In the genomic region with DNA sequence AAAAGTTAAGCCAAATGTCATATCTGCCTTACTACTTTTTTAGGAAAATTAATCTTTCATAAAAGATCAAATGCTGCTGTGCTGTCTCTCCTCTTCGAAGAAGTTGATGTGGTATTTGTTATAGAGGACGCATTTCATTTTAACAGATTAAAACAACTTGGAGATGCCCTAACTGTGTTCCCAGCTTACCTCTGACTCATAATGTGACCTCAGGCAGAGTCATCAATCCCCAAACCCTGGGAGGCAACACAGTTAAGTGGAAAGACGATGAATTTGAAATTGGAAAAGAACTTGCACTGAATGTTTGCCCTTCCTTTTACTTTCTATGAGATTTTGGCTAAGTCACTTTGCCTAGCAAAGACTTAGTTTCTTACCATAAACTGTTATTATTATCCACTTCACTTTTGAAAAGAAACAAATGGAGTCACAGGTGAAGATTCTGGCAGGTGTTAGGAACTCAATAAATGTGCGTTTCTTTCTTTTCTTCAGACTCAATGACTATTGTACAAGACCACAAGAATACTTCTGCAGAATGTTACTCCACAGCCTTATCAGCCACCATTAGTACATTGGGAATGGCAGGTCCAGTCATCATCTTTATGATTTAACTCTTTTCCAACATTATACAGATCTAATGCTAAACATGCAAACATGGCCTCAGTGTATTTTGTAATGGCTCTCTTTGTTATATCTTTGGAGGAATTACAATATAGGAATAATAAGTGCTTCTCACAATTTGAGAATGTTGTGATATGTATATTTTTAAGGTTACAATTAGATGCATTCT, we compare ENCODE assay signal across 18 cellular contexts.
DNase-seq lines count a peak whose midpoint lies in the region; TF ChIP-seq lines count a peak whose summit lies in the region.
"Had no signal": no experiment of that assay in that cellular context is flagged by ENCODE, and none has a peak within 500 bp of the region (broad histone marks: within the 10 kb centered on the region; RNA-seq: fewer than 3 reads in every experiment).

No MANE protein-coding gene starts in this region.

- intact Hi-C loops in posterior cingulate gyrus (cut with DNase I), result no loop called here

- DNase-seq in ACHN (peak; percentile 11), HS-27A (ENCODE audit: low read depth) (peak; percentile 8), astrocyte of the cerebellum (ENCODE audit: low read depth) (peak; percentile 51), iris pigment epithelial cell (ENCODE audit: low read depth) (peak; percentile 70), posterior cingulate gyrus (no peak), DMS114 treated with DMSO at 0.1 percent for 48 hours (lab: John Stamatoyannopoulos, UW; ENCODE audit: unreplicated experiment) (no peak)
- DNase-seq in activated CD8-positive, alpha-beta memory T cell treated with anti-CD3 and anti-CD28 coated beads for 24 hours, result no peak
- no peak for DNase-seq in activated CD4-positive, alpha-beta T cell treated with anti-CD3 and anti-CD28 coated beads for 1 hour
- DNase-seq: activated CD4-positive, alpha-beta T cell treated with anti-CD3 and anti-CD28 coated beads for 4 hours; activated T-cell treated with anti-CD3 and anti-CD28 coated beads, Interleukin-2, amount 50 U/mL, for 1 hour; AML-193; DND-41; gastrocnemius medialis; immature natural killer cell; NCI-H1105 treated with DMSO at 0.1 percent for 48 hours; NCI-H510A; nucleus accumbens; OCI-M1 had no signal

- TF ChIP-seq CTCF in astrocyte of the cerebellum (IDR thresholded peaks at IDR 0.05; ENCODE audit: low read depth, low read length, missing control alignments), result no peak

- no peak overlapping the region for H3K4me3 ChIP-seq in astrocyte of the cerebellum (ENCODE audit: low read depth, low read length)
- H3K4me3 ChIP-seq: gastrocnemius medialis had no signal

- in situ Hi-C loops in ACHN (cut with HindIII; ENCODE audit: low pct_ligation_motif_present, low pct_unique_long_range_greater_than_20kb, low sequenced_read_pairs) (no loop called here), astrocyte of the cerebellum (cut with HindIII; ENCODE audit: low sequenced_read_pairs) (no loop called here)

Comparison
In these comparisons a context has a peak if more than half of its experiments do, and no peak if none do; other contexts are left out.
1. DNase-seq: peak in ACHN (single experiment), HS-27A (single experiment), astrocyte of the cerebellum (single experiment) and iris pigment epithelial cell (single experiment); none in activated CD8-positive, alpha-beta memory T cell treated with anti-CD3 and anti-CD28 coated beads for 24 hours (single experiment), posterior cingulate gyrus (0 of 10), DMS114 treated with DMSO at 0.1 percent for 48 hours (single experiment) and activated CD4-positive, alpha-beta T cell treated with anti-CD3 and anti-CD28 coated beads for 1 hour (single experiment).